ENCODE assay signal across 13 cellular contexts in genomic region chr14:74595006-74595735, GRCh38. TPM values are rescaled to one million over a fixed set of nuclear protein-coding genes. Genes with fewer than 3 reads are reported as not detected.
DNase-seq lines count a peak whose midpoint lies in the region; ATAC-seq and TF ChIP-seq lines count a peak whose summit lies in the region.
"Had no signal": no experiment of that assay in that cellular context is flagged by ENCODE, and none has a peak within 500 bp of the region (broad histone marks: within the 10 kb centered on the region; RNA-seq: fewer than 3 reads in every experiment).

No MANE protein-coding gene starts in this region.

- peaks cover 3 to 7% of the 10 kb centered on the region in 2 donors for H3K27me3 Mint-ChIP-seq in CD8-positive, alpha-beta memory T cell

- no peaks in the 10 kb centered on the region for H3K27me3 ChIP-seq in upper lobe of right lung
- no peaks in the 10 kb centered on the region for H3K27me3 ChIP-seq in CD8-positive, alpha-beta memory T cell (ENCODE audit: insufficient read depth, low read length, poor library complexity, severe bottlenecking)

- ATAC-seq in mucosa of descending colon (peak; percentile 29), upper lobe of right lung (peak; percentile 17), GM19395 (IDR thresholded peaks at IDR 0.05; ENCODE audit: unreplicated experiment) (no peak)
- ATAC-seq: HCT116 had no signal

- H3K27ac ChIP-seq in upper lobe of right lung: peak overlapping the region; percentile 71
- no peak overlapping the region for H3K27ac ChIP-seq in CD8-positive, alpha-beta memory T cell (ENCODE audit: low read depth, low read length)

- peaks cover 2% of the 10 kb centered on the region for H3K4me1 ChIP-seq in mucosa of descending colon (ENCODE audit: low read depth)
- H3K4me1 ChIP-seq in upper lobe of right lung: peaks cover 76% of the 10 kb centered on the region
- H3K4me1 ChIP-seq in CD8-positive, alpha-beta memory T cell (ENCODE audit: insufficient read depth, low read length): no peaks in the 10 kb centered on the region

- no peak for TF ChIP-seq CTCF in mucosa of descending colon (IDR thresholded peaks at IDR 0.05)
- no peak for TF ChIP-seq CTCF in upper lobe of right lung (IDR thresholded peaks at IDR 0.05)

- intact Hi-C loops in mucosa of descending colon (cut with DNase I, micrococcal nuclease): no loop called here
- intact Hi-C loops in upper lobe of right lung (cut with DNase I): no loop called here

- CTCF ChIA-PET in CD8-positive, alpha-beta memory T cell (lab: Charles Lee): interaction anchor here (1.3 kb wide), 1 partner anchor 14 kb away, joined by 3 read pairs; no protein-coding TSS in a partner anchor

- H3K4me3 Mint-ChIP-seq in CD8-positive, alpha-beta memory T cell: no peak overlapping the region
- H3K4me3 Mint-ChIP-seq: naive B cell had no signal

- H3K36me3 Mint-ChIP-seq in CD8-positive, alpha-beta memory T cell: no peaks in the 10 kb centered on the region
- H3K36me3 Mint-ChIP-seq: naive B cell had no signal

- no peak overlapping the region for H3K27ac Mint-ChIP-seq in CD8-positive, alpha-beta memory T cell

- H3K4me3 ChIP-seq in mucosa of descending colon: no peak overlapping the region
- H3K4me3 ChIP-seq in upper lobe of right lung: no peak overlapping the region
- no peak overlapping the region for H3K4me3 ChIP-seq in CD8-positive, alpha-beta memory T cell (ENCODE audit: low read length)

- H3K36me3 ChIP-seq in mucosa of descending colon (ENCODE audit: low read depth): no peaks in the 10 kb centered on the region
- H3K36me3 ChIP-seq in upper lobe of right lung: no peaks in the 10 kb centered on the region
- no peaks in the 10 kb centered on the region for H3K36me3 ChIP-seq in CD8-positive, alpha-beta memory T cell (ENCODE audit: insufficient read depth, low read length)

- H3K9me3 ChIP-seq in mucosa of descending colon: no peaks in the 10 kb centered on the region
- H3K9me3 ChIP-seq in upper lobe of right lung: no peaks in the 10 kb centered on the region
- H3K9me3 ChIP-seq in CD8-positive, alpha-beta memory T cell (ENCODE audit: low read length): no peaks in the 10 kb centered on the region

- H3K4me1 Mint-ChIP-seq in CD8-positive, alpha-beta memory T cell: no peaks in the 10 kb centered on the region

- DNase-seq in RPMI7951 (ENCODE audit: low read depth): peak; percentile 84
- DNase-seq in fibroblast of gingiva (ENCODE audit: low read depth): peak; percentile 89
- DNase-seq in mucosa of descending colon: peak in 2 of 3 donors; percentile 50 to 69
- no peak for DNase-seq in upper lobe of right lung
- no peak for DNase-seq in CD8-positive, alpha-beta memory T cell
- no peak for DNase-seq in stimulated activated CD4-positive, alpha-beta T cell treated with anti-CD3 and anti-CD28 coated beads, Interleukin-2, amount 100 ng/mL, for 48 hours
- DNase-seq: EL; hippocampal formation; naive B cell; NCI-H774; stimulated activated CD4-positive, alpha-beta T cell treated with anti-CD3 and anti-CD28 coated beads, Interleukin-2, amount 100 ng/mL, for 24 hours had no signal

- H3K9me3 Mint-ChIP-seq in CD8-positive, alpha-beta memory T cell: no peaks in the 10 kb centered on the region
- H3K9me3 Mint-ChIP-seq: naive B cell had no signal

- POLR2A ChIA-PET in CD8-positive, alpha-beta memory T cell (lab: Charles Lee): no interaction called here

RNA-seq across cellular contexts. Expression of gene LTBP2, which starts 16.9 kb away (rescaled TPM):
- total RNA-seq in RPMI7951 (2014; rRNA removed; shearing (Covaris generic)): 22.8 and 26.0 TPM in 2 replicates
- total RNA-seq in mucosa of descending colon (10 to 100 TPM in 1 of 3 donors, 1 to 10 TPM in 2; 1.7 to 10.2 (median 3.0) TPM), upper lobe of right lung (117 TPM)
- under 1 TPM; 0.24 to 0.42 TPM for total RNA-seq in CD8-positive, alpha-beta memory T cell
- polyA plus RNA-seq in CD8-positive, alpha-beta memory T cell: 0.83 TPM

Comparison
In these comparisons a context has a peak if more than half of its experiments do, and no peak if none do; other contexts are left out.
1. DNase-seq: peak in RPMI7951 (single experiment), fibroblast of gingiva (single experiment) and mucosa of descending colon (2 of 3); none in upper lobe of right lung (single experiment), CD8-positive, alpha-beta memory T cell (0 of 5) and stimulated activated CD4-positive, alpha-beta T cell treated with anti-CD3 and anti-CD28 coated beads, Interleukin-2, amount 100 ng/mL, for 48 hours (0 of 2).